Comparison of ENCODE assay signal across 1 cellular context in genomic region chr12:124517260-124518050, GRCh38.
TF ChIP-seq lines count a peak whose summit lies in the region.

No MANE protein-coding gene starts in this region.

TF ChIP-seq in HepG2, 621 proteins besides CTCF, POLR2A, EP300 and RAD21 (continued from another document and continues in another):
- TF ChIP-seq, protein P1, sequence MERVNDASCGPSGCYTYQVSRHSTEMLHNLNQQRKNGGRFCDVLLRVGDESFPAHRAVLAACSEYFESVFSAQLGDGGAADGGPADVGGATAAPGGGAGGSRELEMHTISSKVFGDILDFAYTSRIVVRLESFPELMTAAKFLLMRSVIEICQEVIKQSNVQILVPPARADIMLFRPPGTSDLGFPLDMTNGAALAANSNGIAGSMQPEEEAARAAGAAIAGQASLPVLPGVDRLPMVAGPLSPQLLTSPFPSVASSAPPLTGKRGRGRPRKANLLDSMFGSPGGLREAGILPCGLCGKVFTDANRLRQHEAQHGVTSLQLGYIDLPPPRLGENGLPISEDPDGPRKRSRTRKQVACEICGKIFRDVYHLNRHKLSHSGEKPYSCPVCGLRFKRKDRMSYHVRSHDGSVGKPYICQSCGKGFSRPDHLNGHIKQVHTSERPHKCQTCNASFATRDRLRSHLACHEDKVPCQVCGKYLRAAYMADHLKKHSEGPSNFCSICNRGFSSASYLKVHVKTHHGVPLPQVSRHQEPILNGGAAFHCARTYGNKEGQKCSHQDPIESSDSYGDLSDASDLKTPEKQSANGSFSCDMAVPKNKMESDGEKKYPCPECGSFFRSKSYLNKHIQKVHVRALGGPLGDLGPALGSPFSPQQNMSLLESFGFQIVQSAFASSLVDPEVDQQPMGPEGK (CRISPR knock-in tag; IDR thresholded peaks at IDR 0.05): 0 out of 2 replicates have a peak, but pooled peaks have one; percentile 48
- TF ChIP-seq ZFP36L2 (CRISPR knock-in tag; IDR thresholded peaks at IDR 0.05) (no peak), ZFY (CRISPR knock-in tag; IDR thresholded peaks at IDR 0.05) (0 out of 2 replicates have a peak, but pooled peaks have one; percentile 4), ZBTB7A (CRISPR knock-in tag; IDR thresholded peaks at IDR 0.05) (0 out of 2 replicates have a peak, but pooled peaks have one; percentile 17), ZNF792 (CRISPR knock-in tag; IDR thresholded peaks at IDR 0.05) (0 out of 2 replicates have a peak, but pooled peaks have one; percentile 17), ZNF558 (CRISPR knock-in tag; IDR thresholded peaks at IDR 0.05; ENCODE audit: borderline replicate concordance) (no peak), ZNF263 (CRISPR knock-in tag; IDR thresholded peaks at IDR 0.05) (peak; percentile 64; the same call in 1 of the 2 replicates), ZNF788 (CRISPR knock-in tag; IDR thresholded peaks at IDR 0.05; ENCODE audit: borderline replicate concordance) (peak; percentile 30; the same call in 1 of the 2 replicates), CHD4 (IDR thresholded peaks at IDR 0.05; ENCODE audit: borderline replicate concordance, low read length) (peak; percentile 17; the same call in 1 of the 2 replicates), FOXJ3 (CRISPR knock-in tag; IDR thresholded peaks at IDR 0.05; ENCODE audit: borderline replicate concordance) (no peak), DBP (CRISPR knock-in tag; IDR thresholded peaks at IDR 0.05; ENCODE audit: not compliant biosample characterization) (no peak), SAP130 (CRISPR knock-in tag; IDR thresholded peaks at IDR 0.05; ENCODE audit: low read depth) (peak; percentile 47), RXRB (CRISPR knock-in tag; IDR thresholded peaks at IDR 0.05; ENCODE audit: borderline replicate concordance) (peak; percentile 18; the same call in 1 of the 2 replicates), MYC (CRISPR knock-in tag; IDR thresholded peaks at IDR 0.05; ENCODE audit: borderline replicate concordance) (0 out of 2 replicates have a peak, but pooled peaks have one; percentile 32), HNRNPL (IDR thresholded peaks at IDR 0.05; ENCODE audit: low read depth, low read length) (0 out of 2 replicates have a peak, but pooled peaks have one; percentile 18), UBTF (CRISPR knock-in tag; IDR thresholded peaks at IDR 0.05) (peak; percentile 37; the same call in 1 of the 2 replicates), ZNF503 (CRISPR knock-in tag; IDR thresholded peaks at IDR 0.05) (0 out of 2 replicates have a peak, but pooled peaks have one; percentile 22), HNF1B (CRISPR knock-in tag; IDR thresholded peaks at IDR 0.05) (0 out of 2 replicates have a peak, but pooled peaks have one; percentile 45), IKZF5 (CRISPR knock-in tag; IDR thresholded peaks at IDR 0.05) (peak; percentile 17; the same call in 1 of the 2 replicates), FOXK2 (IDR thresholded peaks at IDR 0.05) (no peak), ZNF572 (CRISPR knock-in tag; IDR thresholded peaks at IDR 0.05) (0 out of 2 replicates have a peak, but pooled peaks have one; percentile 47), ZBTB7B (CRISPR knock-in tag; IDR thresholded peaks at IDR 0.05) (peak; percentile 42; the same call in 1 of the 2 replicates), ZFP82 (CRISPR knock-in tag; IDR thresholded peaks at IDR 0.05; ENCODE audit: borderline replicate concordance) (0 out of 2 replicates have a peak, but pooled peaks have one; percentile 13), KMT2A (CRISPR knock-in tag; IDR thresholded peaks at IDR 0.05) (peak; percentile 70; the same call in 1 of the 2 replicates), ZNF761 (CRISPR knock-in tag; conservative IDR thresholded peaks at IDR 0.05) (0 out of 2 replicates have a peak, but pooled peaks have one; percentile 16), NFKB2 (CRISPR knock-in tag; IDR thresholded peaks at IDR 0.05; ENCODE audit: borderline replicate concordance) (no peak), CSRNP1 (CRISPR knock-in tag; IDR thresholded peaks at IDR 0.05) (0 out of 2 replicates have a peak, but pooled peaks have one; percentile 21), ZFP90 (CRISPR knock-in tag; IDR thresholded peaks at IDR 0.05; ENCODE audit: borderline replicate concordance) (peak; percentile 86; the same call in 1 of the 2 replicates)
- TF ChIP-seq, protein P2, sequence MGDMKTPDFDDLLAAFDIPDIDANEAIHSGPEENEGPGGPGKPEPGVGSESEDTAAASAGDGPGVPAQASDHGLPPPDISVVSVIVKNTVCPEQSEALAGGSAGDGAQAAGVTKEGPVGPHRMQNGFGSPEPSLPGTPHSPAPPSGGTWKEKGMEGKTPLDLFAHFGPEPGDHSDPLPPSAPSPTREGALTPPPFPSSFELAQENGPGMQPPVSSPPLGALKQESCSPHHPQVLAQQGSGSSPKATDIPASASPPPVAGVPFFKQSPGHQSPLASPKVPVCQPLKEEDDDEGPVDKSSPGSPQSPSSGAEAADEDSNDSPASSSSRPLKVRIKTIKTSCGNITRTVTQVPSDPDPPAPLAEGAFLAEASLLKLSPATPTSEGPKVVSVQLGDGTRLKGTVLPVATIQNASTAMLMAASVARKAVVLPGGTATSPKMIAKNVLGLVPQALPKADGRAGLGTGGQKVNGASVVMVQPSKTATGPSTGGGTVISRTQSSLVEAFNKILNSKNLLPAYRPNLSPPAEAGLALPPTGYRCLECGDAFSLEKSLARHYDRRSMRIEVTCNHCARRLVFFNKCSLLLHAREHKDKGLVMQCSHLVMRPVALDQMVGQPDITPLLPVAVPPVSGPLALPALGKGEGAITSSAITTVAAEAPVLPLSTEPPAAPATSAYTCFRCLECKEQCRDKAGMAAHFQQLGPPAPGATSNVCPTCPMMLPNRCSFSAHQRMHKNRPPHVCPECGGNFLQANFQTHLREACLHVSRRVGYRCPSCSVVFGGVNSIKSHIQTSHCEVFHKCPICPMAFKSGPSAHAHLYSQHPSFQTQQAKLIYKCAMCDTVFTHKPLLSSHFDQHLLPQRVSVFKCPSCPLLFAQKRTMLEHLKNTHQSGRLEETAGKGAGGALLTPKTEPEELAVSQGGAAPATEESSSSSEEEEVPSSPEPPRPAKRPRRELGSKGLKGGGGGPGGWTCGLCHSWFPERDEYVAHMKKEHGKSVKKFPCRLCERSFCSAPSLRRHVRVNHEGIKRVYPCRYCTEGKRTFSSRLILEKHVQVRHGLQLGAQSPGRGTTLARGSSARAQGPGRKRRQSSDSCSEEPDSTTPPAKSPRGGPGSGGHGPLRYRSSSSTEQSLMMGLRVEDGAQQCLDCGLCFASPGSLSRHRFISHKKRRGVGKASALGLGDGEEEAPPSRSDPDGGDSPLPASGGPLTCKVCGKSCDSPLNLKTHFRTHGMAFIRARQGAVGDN (CRISPR knock-in tag; IDR thresholded peaks at IDR 0.05): peak; percentile 31; the same call in 1 of the 2 replicates
- TF ChIP-seq, protein P3, sequence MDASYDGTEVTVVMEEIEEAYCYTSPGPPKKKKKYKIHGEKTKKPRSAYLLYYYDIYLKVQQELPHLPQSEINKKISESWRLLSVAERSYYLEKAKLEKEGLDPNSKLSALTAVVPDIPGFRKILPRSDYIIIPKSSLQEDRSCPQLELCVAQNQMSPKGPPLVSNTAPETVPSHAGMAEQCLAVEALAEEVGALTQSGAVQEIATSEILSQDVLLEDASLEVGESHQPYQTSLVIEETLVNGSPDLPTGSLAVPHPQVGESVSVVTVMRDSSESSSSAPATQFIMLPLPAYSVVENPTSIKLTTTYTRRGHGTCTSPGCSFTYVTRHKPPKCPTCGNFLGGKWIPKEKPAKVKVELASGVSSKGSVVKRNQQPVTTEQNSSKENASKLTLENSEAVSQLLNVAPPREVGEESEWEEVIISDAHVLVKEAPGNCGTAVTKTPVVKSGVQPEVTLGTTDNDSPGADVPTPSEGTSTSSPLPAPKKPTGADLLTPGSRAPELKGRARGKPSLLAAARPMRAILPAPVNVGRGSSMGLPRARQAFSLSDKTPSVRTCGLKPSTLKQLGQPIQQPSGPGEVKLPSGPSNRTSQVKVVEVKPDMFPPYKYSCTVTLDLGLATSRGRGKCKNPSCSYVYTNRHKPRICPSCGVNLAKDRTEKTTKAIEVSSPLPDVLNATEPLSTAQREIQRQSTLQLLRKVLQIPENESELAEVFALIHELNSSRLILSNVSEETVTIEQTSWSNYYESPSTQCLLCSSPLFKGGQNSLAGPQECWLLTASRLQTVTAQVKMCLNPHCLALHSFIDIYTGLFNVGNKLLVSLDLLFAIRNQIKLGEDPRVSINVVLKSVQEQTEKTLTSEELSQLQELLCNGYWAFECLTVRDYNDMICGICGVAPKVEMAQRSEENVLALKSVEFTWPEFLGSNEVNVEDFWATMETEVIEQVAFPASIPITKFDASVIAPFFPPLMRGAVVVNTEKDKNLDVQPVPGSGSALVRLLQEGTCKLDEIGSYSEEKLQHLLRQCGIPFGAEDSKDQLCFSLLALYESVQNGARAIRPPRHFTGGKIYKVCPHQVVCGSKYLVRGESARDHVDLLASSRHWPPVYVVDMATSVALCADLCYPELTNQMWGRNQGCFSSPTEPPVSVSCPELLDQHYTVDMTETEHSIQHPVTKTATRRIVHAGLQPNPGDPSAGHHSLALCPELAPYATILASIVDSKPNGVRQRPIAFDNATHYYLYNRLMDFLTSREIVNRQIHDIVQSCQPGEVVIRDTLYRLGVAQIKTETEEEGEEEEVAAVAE (CRISPR knock-in tag; IDR thresholded peaks at IDR 0.05; ENCODE audit: borderline replicate concordance): 0 out of 2 replicates have a peak, but pooled peaks have one; percentile 2
- TF ChIP-seq, protein P4, sequence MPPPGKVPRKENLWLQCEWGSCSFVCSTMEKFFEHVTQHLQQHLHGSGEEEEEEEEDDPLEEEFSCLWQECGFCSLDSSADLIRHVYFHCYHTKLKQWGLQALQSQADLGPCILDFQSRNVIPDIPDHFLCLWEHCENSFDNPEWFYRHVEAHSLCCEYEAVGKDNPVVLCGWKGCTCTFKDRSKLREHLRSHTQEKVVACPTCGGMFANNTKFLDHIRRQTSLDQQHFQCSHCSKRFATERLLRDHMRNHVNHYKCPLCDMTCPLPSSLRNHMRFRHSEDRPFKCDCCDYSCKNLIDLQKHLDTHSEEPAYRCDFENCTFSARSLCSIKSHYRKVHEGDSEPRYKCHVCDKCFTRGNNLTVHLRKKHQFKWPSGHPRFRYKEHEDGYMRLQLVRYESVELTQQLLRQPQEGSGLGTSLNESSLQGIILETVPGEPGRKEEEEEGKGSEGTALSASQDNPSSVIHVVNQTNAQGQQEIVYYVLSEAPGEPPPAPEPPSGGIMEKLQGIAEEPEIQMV (CRISPR knock-in tag; IDR thresholded peaks at IDR 0.05; ENCODE audit: low read depth): no peak
